Comparison of ENCODE assay signal across 8 cellular contexts in the genomic region with DNA sequence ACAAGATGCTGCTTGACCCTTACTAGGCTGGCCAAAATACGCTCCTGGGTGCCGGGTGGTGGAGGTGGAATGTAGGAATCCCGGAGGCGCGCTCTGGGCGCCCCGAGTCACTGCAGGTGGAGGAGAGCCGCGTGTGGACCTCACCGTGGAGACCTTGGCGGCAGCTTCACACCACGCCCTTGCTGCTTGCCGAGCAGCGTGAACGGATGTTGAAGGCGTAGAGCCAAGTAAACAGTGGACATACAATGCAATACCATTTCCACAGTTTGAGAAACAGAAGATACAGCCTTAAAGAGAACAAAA. TPM values are rescaled to one million over a fixed set of nuclear protein-coding genes. Genes with fewer than 3 reads are reported as not detected.
A peak's percentile ranks its signal among the peaks of the same experiment; 100 is the strongest.
DNase-seq lines count a peak whose midpoint lies in the region; ATAC-seq and TF ChIP-seq lines count a peak whose summit lies in the region.

No MANE protein-coding gene starts in this region.

- no peaks in the 10 kb centered on the region for H3K9me3 Mint-ChIP-seq in activated naive CD8-positive, alpha-beta T cell treated with anti-CD3 and anti-CD28 coated beads, Interleukin-2, amount 10 ng/mL, durations not matched to agents 7 days and 5 days

- H3K4me3 ChIP-seq in Peyer's patch (peak overlapping the region; percentile 40 to 71 (median 53)), left ventricle myocardium inferior (peak overlapping the region; percentile 81)

- peak; percentile 39 for ATAC-seq in HG02884 (IDR thresholded peaks at IDR 0.05; ENCODE audit: unreplicated experiment)
- peak; percentile 56 for ATAC-seq in activated naive CD8-positive, alpha-beta T cell treated with anti-CD3 and anti-CD28 coated beads, Interleukin-2, amount 10 ng/mL, durations not matched to agents 7 days and 5 days (ENCODE audit: low read depth)
- ATAC-seq in sciatic nerve: peak; percentile 38
- no peak for ATAC-seq in GM21526 (IDR thresholded peaks at IDR 0.05; ENCODE audit: low FRiP score, unreplicated experiment)

- POLR2A ChIA-PET in activated naive CD8-positive, alpha-beta T cell treated with anti-CD3 and anti-CD28 coated beads, Interleukin-2, amount 10 ng/mL, durations not matched to agents 7 days and 5 days (lab: Charles Lee): interaction anchor here (1.1 to 1.5 kb wide), 4 partner anchors 36 to 123 kb away, joined by 3 to 10 read pairs (median 4); a partner anchor contains a TSS

- H3K27me3 Mint-ChIP-seq in activated naive CD8-positive, alpha-beta T cell treated with anti-CD3 and anti-CD28 coated beads, Interleukin-2, amount 10 ng/mL, durations not matched to agents 7 days and 5 days: peaks cover 12% of the 10 kb centered on the region

- peak overlapping the region; percentile 66; the same call in 1 of the 2 replicates for H3K9ac ChIP-seq in ES-I3 (ENCODE audit: low read depth, low read length)

- H3K36me3 ChIP-seq in ES-I3 (ENCODE audit: insufficient read depth, low read length) (no peaks in the 10 kb centered on the region), Peyer's patch (no peaks in the 10 kb centered on the region), left ventricle myocardium inferior (no peaks in the 10 kb centered on the region)

- peaks cover 12% of the 10 kb centered on the region for H3K36me3 Mint-ChIP-seq in activated naive CD8-positive, alpha-beta T cell treated with anti-CD3 and anti-CD28 coated beads, Interleukin-2, amount 10 ng/mL, durations not matched to agents 7 days and 5 days

- H3K27ac ChIP-seq in Peyer's patch (peak overlapping the region; percentile 43 to 86 (median 65)), left ventricle myocardium inferior (replicated peaks) (peak overlapping the region; percentile 85)

- H3K27ac Mint-ChIP-seq in activated naive CD8-positive, alpha-beta T cell treated with anti-CD3 and anti-CD28 coated beads, Interleukin-2, amount 10 ng/mL, durations not matched to agents 7 days and 5 days: peak overlapping the region; percentile 82

- H3K4me1 ChIP-seq in ES-I3 (ENCODE audit: insufficient read depth, low read length) (no peaks in the 10 kb centered on the region), Peyer's patch (peaks cover 0 to 10% (median 6%) of the 10 kb centered on the region in 4 donors), left ventricle myocardium inferior (peaks cover 38% of the 10 kb centered on the region)

- TF ChIP-seq CTCF in Peyer's patch (IDR thresholded peaks at IDR 0.05): peak in 1 of 6 experiments; percentile 5
- no peak for TF ChIP-seq CTCF in left ventricle myocardium inferior (IDR thresholded peaks at IDR 0.05; ENCODE audit: borderline replicate concordance)

- DNase-seq in Peyer's patch: peak; percentile 33 to 75 (median 71)
- peak; percentile 48 for DNase-seq in activated naive CD8-positive, alpha-beta T cell treated with anti-CD3 and anti-CD28 coated beads, Interleukin-2, amount 10 ng/mL, durations not matched to agents 7 days and 5 days
- peak; percentile 18 for DNase-seq in left ventricle myocardium inferior
- DNase-seq in sciatic nerve (ENCODE audit: low spot score): no peak
- no peak for DNase-seq in AML-193 (lab: John Stamatoyannopoulos, UW)

- peaks cover 28% of the 10 kb centered on the region for H3K4me1 Mint-ChIP-seq in activated naive CD8-positive, alpha-beta T cell treated with anti-CD3 and anti-CD28 coated beads, Interleukin-2, amount 10 ng/mL, durations not matched to agents 7 days and 5 days

- intact Hi-C loops in left ventricle myocardium inferior (cut with micrococcal nuclease): no loop called here
- intact Hi-C loops in sciatic nerve (cut with DNase I): no loop called here

- no peaks in the 10 kb centered on the region for H3K27me3 ChIP-seq in Peyer's patch
- H3K27me3 ChIP-seq in left ventricle myocardium inferior (ENCODE audit: low read depth): no peaks in the 10 kb centered on the region

- peak in 1 of 2 donors; percentile 8 for TF ChIP-seq POLR2A in Peyer's patch (IDR thresholded peaks at IDR 0.05)

- peak overlapping the region; percentile 91 for H3K4me3 Mint-ChIP-seq in activated naive CD8-positive, alpha-beta T cell treated with anti-CD3 and anti-CD28 coated beads, Interleukin-2, amount 10 ng/mL, durations not matched to agents 7 days and 5 days

- H3K9me3 ChIP-seq in ES-I3 (ENCODE audit: control insufficient read depth, insufficient read depth, low read length) (no peaks in the 10 kb centered on the region), Peyer's patch (no peaks in the 10 kb centered on the region), left ventricle myocardium inferior (replicated peaks) (no peaks in the 10 kb centered on the region)

RNA-seq across cellular contexts. Expression of a gene that starts 1.3 kb away (rescaled TPM):
- total RNA-seq in Peyer's patch (10 to 100 TPM in 3 of 4 donors, 1 to 10 TPM in 1; 3.3 to 25.7 (median 15.0) TPM), left ventricle myocardium inferior (0.80 TPM), sciatic nerve (2.1 TPM)
- total RNA-seq in activated naive CD8-positive, alpha-beta T cell treated with anti-CD3 and anti-CD28 coated beads, Interleukin-2, amount 10 ng/mL, durations not matched to agents 7 days and 5 days: 1 to 10 TPM; 2.7 to 2.9 TPM

RNA-seq across cellular contexts. Expression of a gene that starts 35.6 kb away (rescaled TPM):
- total RNA-seq in Peyer's patch (1 to 10 TPM in 3 of 4 donors, not detected in 1; 1.7 to 6.0 (median 3.2) TPM), left ventricle myocardium inferior (17.5 TPM), sciatic nerve (6.6 TPM)
- total RNA-seq in activated naive CD8-positive, alpha-beta T cell treated with anti-CD3 and anti-CD28 coated beads, Interleukin-2, amount 10 ng/mL, durations not matched to agents 7 days and 5 days: 1 to 10 TPM; 1.8 to 2.7 TPM

Comparison
In these comparisons a context has a peak if more than half of its experiments do, and no peak if none do; other contexts are left out.
1. DNase-seq: peak in Peyer's patch (3 of 3), activated naive CD8-positive, alpha-beta T cell treated with anti-CD3 and anti-CD28 coated beads, Interleukin-2, amount 10 ng/mL, durations not matched to agents 7 days and 5 days (single experiment) and left ventricle myocardium inferior (single experiment); none in sciatic nerve (single experiment) and AML-193 (0 of 2).